5 cellular contexts compared by ENCODE assay signal in the genomic region with DNA sequence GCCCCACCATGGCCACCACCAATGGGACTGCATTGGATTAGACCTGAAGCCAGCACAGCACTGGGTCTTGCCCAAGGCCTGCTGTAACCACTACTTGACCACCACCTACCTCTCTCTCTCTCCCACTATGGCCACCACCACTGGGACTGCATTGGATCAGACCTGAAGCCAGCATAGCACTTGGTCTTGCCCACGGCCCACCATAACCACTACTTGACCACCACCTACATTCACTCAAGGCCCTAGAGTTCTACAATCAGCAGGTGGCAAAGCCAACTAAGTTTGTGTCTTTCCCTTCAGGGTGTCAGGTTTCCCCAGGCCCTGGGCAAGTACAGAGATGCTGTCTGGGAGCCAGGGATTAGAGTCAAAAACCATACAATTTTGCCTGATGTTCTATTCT. TPM values are rescaled to one million over a fixed set of nuclear protein-coding genes. Genes with fewer than 3 reads are reported as not detected.
"Had no signal": no experiment of that assay in that cellular context is flagged by ENCODE, and none has a peak within 500 bp of the region (broad histone marks: within the 10 kb centered on the region; RNA-seq: fewer than 3 reads in every experiment).

No MANE protein-coding gene starts in this region.

- DNase-seq: H9, HCEC 1CT, IMR-90 had no signal

- ATAC-seq: GM23338 had no signal

- H3K4me3 ChIP-seq: GM23338 had no signal

- H3K4me2 ChIP-seq: GM23338 had no signal

- H2AFZ ChIP-seq: GM23338 had no signal

RNA-seq across cellular contexts. Expression of gene ESYT3, which starts 57.6 kb away (rescaled TPM):
- total RNA-seq: HT-29 had no signal
